ENCODE assay signal across 1 cellular context in genomic region chr21:42688841-42689371, GRCh38.
A peak's percentile ranks its signal among the peaks of the same experiment; 100 is the strongest.
TF ChIP-seq lines count a peak whose summit lies in the region.

No MANE protein-coding gene starts in this region.

TF ChIP-seq in K562, 482 proteins besides CTCF, POLR2A, EP300 and RAD21:
- TF ChIP-seq MAX (CRISPR knock-in tag; IDR thresholded peaks at IDR 0.05) (0 out of 2 replicates have a peak, but pooled peaks have one; percentile 32), MCM7 (IDR thresholded peaks at IDR 0.05) (no peak), ZNF263 (CRISPR knock-in tag; IDR thresholded peaks at IDR 0.05; ENCODE audit: borderline replicate concordance) (peak; percentile 23; the same call in 1 of the 2 replicates)
